ENCODE assay signal across 7 cellular contexts in genomic region chr1:54220004-54220811, GRCh38. TPM values are rescaled to one million over a fixed set of nuclear protein-coding genes. Genes with fewer than 3 reads are reported as not detected.
DNase-seq lines count a peak whose midpoint lies in the region; ATAC-seq and TF ChIP-seq lines count a peak whose summit lies in the region.

No MANE protein-coding gene starts in this region.

- peaks cover 3 to 91% (median 44%) of the 10 kb centered on the region in 6 donors for H3K36me3 ChIP-seq in spleen

- TF ChIP-seq CTCF in spleen (IDR thresholded peaks at IDR 0.05 in 8 of 11, conservative IDR thresholded peaks at IDR 0.05 in 3 of 11), result no peak

- TF ChIP-seq POLR2A in spleen (IDR thresholded peaks at IDR 0.05), result no peak

- H3K27me3 Mint-ChIP-seq in immature natural killer cell (ENCODE audit: low read depth in 3 of 3), result peaks cover 4 to 18% (median 8%) of the 10 kb centered on the region in 3 donors

- peaks cover 17 to 29% (median 17%) of the 10 kb centered on the region in 3 donors for H3K36me3 Mint-ChIP-seq in immature natural killer cell

- peaks cover 13 to 44% (median 32%) of the 10 kb centered on the region in 6 donors for H3K4me1 ChIP-seq in spleen

- intact Hi-C loops in spleen (cut with DNase I; ENCODE audit: low total_unique reads), result no loop called here

- no peak overlapping the region for H3K4me3 Mint-ChIP-seq in immature natural killer cell

- H3K27ac ChIP-seq in spleen, result peak overlapping the region; percentile 19 to 79 (median 71)

- no peak for ATAC-seq in GM18517 (IDR thresholded peaks at IDR 0.05; ENCODE audit: unreplicated experiment)

- H3K9me3 Mint-ChIP-seq in immature natural killer cell, result no peaks in the 10 kb centered on the region

- DNase-seq in KBM-7 (peak; percentile 51), amniotic epithelial cell (ENCODE audit: low read depth) (peak; percentile 73), immature natural killer cell (no peak), spleen (peak; percentile 79), epidermal melanocyte (ENCODE audit: insufficient read length, low spot score) (no peak)
- no peak for DNase-seq in stimulated activated CD4-positive, alpha-beta T cell treated with anti-CD3 and anti-CD28 coated beads, Interleukin-4, amount 100 ng/mL, for 1 hour

- no peaks in the 10 kb centered on the region for H3K27me3 ChIP-seq in spleen (replicated peaks in 1 of 7)

- no peak overlapping the region for H3K4me3 ChIP-seq in spleen

- peak overlapping the region; percentile 15 to 73 (median 35) for H3K27ac Mint-ChIP-seq in immature natural killer cell

- peaks cover 5 to 12% of the 10 kb centered on the region in 2 donors for H3K4me1 Mint-ChIP-seq in immature natural killer cell

- 36 to 45% (median 40%) methylated on average over 18 of the region's 18 CpGs for WGBS in spleen, 5 donors

- H3K9me3 ChIP-seq in spleen, result no peaks in the 10 kb centered on the region

- in situ Hi-C loops in KBM-7 (cut with MboI; ENCODE audit: low pct_unique_long_range_greater_than_20kb, low sequenced_read_pairs), result no loop called here

RNA-seq across cellular contexts. Expression of gene MRPL37, which starts 20.2 kb away (rescaled TPM):
- 10 to 100 TPM; 47.4 to 77.5 (median 52.3) TPM for polyA plus RNA-seq in immature natural killer cell
- 10 to 100 TPM; 38.3 to 55.9 (median 50.1) TPM for total RNA-seq in spleen
- 10 to 100 TPM; 20.4 to 42.5 (median 38.4) TPM for polyA plus RNA-seq in spleen

RNA-seq across cellular contexts. Expression of gene CYB5RL, which starts 20.4 kb away (rescaled TPM):
- 1 to 10 TPM; 1.5 to 3.6 (median 3.3) TPM for polyA plus RNA-seq in immature natural killer cell
- 10 to 100 TPM in 4 of 7 donors, 1 to 10 TPM in 3; 6.6 to 15.1 (median 11.0) TPM for total RNA-seq in spleen
- 1 to 10 TPM; 1.3 to 3.5 (median 1.5) TPM for polyA plus RNA-seq in spleen

Comparison
In these comparisons a context has a peak if more than half of its experiments do, and no peak if none do; other contexts are left out.
1. DNase-seq: peak in KBM-7 (single experiment), amniotic epithelial cell (single experiment) and spleen (single experiment); none in immature natural killer cell (0 of 3), epidermal melanocyte (single experiment) and stimulated activated CD4-positive, alpha-beta T cell treated with anti-CD3 and anti-CD28 coated beads, Interleukin-4, amount 100 ng/mL, for 1 hour (single experiment).